ENCODE assay signal across 7 cellular contexts in genomic region chr5:59779453-59779852, GRCh38.
"Had no signal": no experiment of that assay in that cellular context is flagged by ENCODE, and none has a peak within 500 bp of the region (broad histone marks: within the 10 kb centered on the region; RNA-seq: fewer than 3 reads in every experiment).

No MANE protein-coding gene starts in this region.

- H3K4me3 ChIP-seq: GM23248 had no signal

- DNase-seq: GM23248, GOT3, H7, HCEC 1CT, KBM-7 had no signal

- H2AFZ ChIP-seq: GM23248 had no signal

- FAIRE-seq: HTR-8/SVneo had no signal

- H3K27ac ChIP-seq: GM23248, KMS-11 had no signal

- H3K9ac ChIP-seq: GM23248, KMS-11 had no signal

- H3K4me2 ChIP-seq: KMS-11 had no signal
